8 cellular contexts compared by ENCODE assay signal in genomic region chr7:78769551-78770101, GRCh38.
A peak's percentile ranks its signal among the peaks of the same experiment; 100 is the strongest.
DNase-seq lines count a peak whose midpoint lies in the region; ATAC-seq and TF ChIP-seq lines count a peak whose summit lies in the region.

No MANE protein-coding gene starts in this region.

- no peaks in the 10 kb centered on the region for H3K9me2 ChIP-seq in PC-3 (replicated peaks; ENCODE audit: low read length)

- 10 to 11% methylated on average over 9 of the region's 9 CpGs for WGBS in body of pancreas, 2 donors

- TF ChIP-seq POLR2A in body of pancreas (IDR thresholded peaks at IDR 0.05): no peak

- peaks cover 0 to 4% (median 0%) of the 10 kb centered on the region in 3 donors for H3K27me3 Mint-ChIP-seq in immature natural killer cell (ENCODE audit: low read depth in 3 of 3)

- no peak for TF ChIP-seq CTCF in PC-3 (conservative IDR thresholded peaks at IDR 0.05; ENCODE audit: low read depth, low read length)
- no peak for TF ChIP-seq CTCF in body of pancreas (IDR thresholded peaks at IDR 0.05)

- no peak overlapping the region for H3K27ac ChIP-seq in ACC112 (ENCODE audit: low read depth, low read length)
- peak overlapping the region; percentile 77 for H3K27ac ChIP-seq in angular gyrus (ENCODE audit: low read depth, low read length)
- no peak overlapping the region for H3K27ac ChIP-seq in mucosa of rectum (ENCODE audit: low read depth in 2 of 2, low read length in 2 of 2)
- no peak overlapping the region for H3K27ac ChIP-seq in PC-3 (ENCODE audit: low read length)
- no peak overlapping the region for H3K27ac ChIP-seq in body of pancreas

- H3K27me3 ChIP-seq in ACC112 (ENCODE audit: insufficient read depth, low read length): no peaks in the 10 kb centered on the region
- H3K27me3 ChIP-seq in mucosa of rectum (ENCODE audit: control insufficient read depth in 2 of 2, insufficient read depth in 2 of 2, low read length in 2 of 2): no peaks in the 10 kb centered on the region
- H3K27me3 ChIP-seq in PC-3 (ENCODE audit: low read length): peaks cover 50% of the 10 kb centered on the region
- H3K27me3 ChIP-seq in body of pancreas: no peaks in the 10 kb centered on the region

- DNase-seq in immature natural killer cell: no peak
- DNase-seq in PC-3: no peak
- no peak for DNase-seq in body of pancreas

- H3K4me3 Mint-ChIP-seq in immature natural killer cell: no peak overlapping the region

- H3K36me3 Mint-ChIP-seq in immature natural killer cell: no peaks in the 10 kb centered on the region

- H2AFZ ChIP-seq in ACC112 (ENCODE audit: low read length, unreplicated experiment): peak overlapping the region; percentile 96
- H2AFZ ChIP-seq in PC-3 (ENCODE audit: low read length): no peak overlapping the region

- H3K4me1 Mint-ChIP-seq in immature natural killer cell: no peaks in the 10 kb centered on the region

- H4K20me1 ChIP-seq in PC-3 (ENCODE audit: low read length): no peaks in the 10 kb centered on the region

- H3K79me2 ChIP-seq in ACC112 (ENCODE audit: control insufficient read depth, insufficient read depth, low read length, unreplicated experiment) (no peaks in the 10 kb centered on the region), PC-3 (ENCODE audit: low read length) (no peaks in the 10 kb centered on the region)

- POLR2A ChIA-PET in PC-3 (lab: Charles Lee; ENCODE audit: unreplicated experiment): no interaction called here

- CTCF ChIA-PET in PC-3 (lab: Charles Lee): no interaction called here

- ATAC-seq in GM19397 (IDR thresholded peaks at IDR 0.05; ENCODE audit: unreplicated experiment) (peak; percentile 89), HG03342 (IDR thresholded peaks at IDR 0.05; ENCODE audit: unreplicated experiment) (peak; percentile 94), PC-3 (no peak), body of pancreas (no peak)

- H3K9ac ChIP-seq in mucosa of rectum (ENCODE audit: low read depth in 1 of 2, low read length in 2 of 2): peak overlapping the region in 1 of 2 donors; percentile 27
- no peak overlapping the region for H3K9ac ChIP-seq in PC-3 (ENCODE audit: low read length)

- H3K4me1 ChIP-seq in ACC112 (ENCODE audit: control insufficient read depth, insufficient read depth, low read length, unreplicated experiment) (peaks cover 17% of the 10 kb centered on the region), mucosa of rectum (ENCODE audit: control insufficient read depth in 2 of 2, insufficient read depth in 2 of 2, low read length in 2 of 2) (no peaks in the 10 kb centered on the region), PC-3 (ENCODE audit: insufficient read depth, low read length) (no peaks in the 10 kb centered on the region), body of pancreas (peaks cover 15% of the 10 kb centered on the region)

- no peak overlapping the region for H3K27ac Mint-ChIP-seq in immature natural killer cell

- H3K36me3 ChIP-seq in ACC112 (ENCODE audit: insufficient read depth, low read length) (no peaks in the 10 kb centered on the region), mucosa of rectum (ENCODE audit: control insufficient read depth in 2 of 2, insufficient read depth in 2 of 2, low read length in 2 of 2) (no peaks in the 10 kb centered on the region), PC-3 (ENCODE audit: low read depth, low read length) (no peaks in the 10 kb centered on the region), body of pancreas (replicated peaks in 1 of 2; ENCODE audit: insufficient read depth in 1 of 2, low read depth in 2 of 2) (no peaks in the 10 kb centered on the region)

- H3K9me3 Mint-ChIP-seq in immature natural killer cell: peaks cover under 1 to 31% (median 12%) of the 10 kb centered on the region in 6 donors

- H3K4me3 ChIP-seq in ACC112 (ENCODE audit: low read depth, low read length) (peak overlapping the region; percentile 76), mucosa of rectum (ENCODE audit: low read length in 2 of 2) (peak overlapping the region; percentile 39 to 53), PC-3 (ENCODE audit: low read length) (no peak overlapping the region), body of pancreas (no peak overlapping the region)

- no TSS peak for BruUV-seq in PC-3 (replicated peaks; lab: Mats Ljungman, UMichigan)

- H3K4me2 ChIP-seq in PC-3 (ENCODE audit: low read length): no peak overlapping the region

- H3F3A ChIP-seq in PC-3 (ENCODE audit: low read length, unreplicated experiment): no peaks in the 10 kb centered on the region

- intact Hi-C loops in PC-3 (cut with micrococcal nuclease) (no loop called here), body of pancreas (cut with DNase I) (no loop called here)

- no peaks in the 10 kb centered on the region for H3K9me3 ChIP-seq in mucosa of rectum (ENCODE audit: control insufficient read depth in 2 of 2, low read length in 2 of 2)
- H3K9me3 ChIP-seq in PC-3 (ENCODE audit: low read length): no peaks in the 10 kb centered on the region
- no peaks in the 10 kb centered on the region for H3K9me3 ChIP-seq in body of pancreas

Comparison
In these comparisons a context has a peak if more than half of its experiments do, and no peak if none do; other contexts are left out.
1. H3K4me3 ChIP-seq: peak in ACC112 (single experiment) and mucosa of rectum (2 of 2); none in PC-3 (single experiment) and body of pancreas (0 of 2).
2. ATAC-seq: peak in GM19397 (single experiment) and HG03342 (single experiment); none in PC-3 (single experiment) and body of pancreas (single experiment).